Comparison of ENCODE assay signal across 9 cellular contexts in genomic region chr5:180806351-180807011, GRCh38. TPM values are rescaled to one million over a fixed set of nuclear protein-coding genes. Genes with fewer than 3 reads are reported as not detected.
DNase-seq lines count a peak whose midpoint lies in the region; ATAC-seq and TF ChIP-seq lines count a peak whose summit lies in the region.
"Had no signal": no experiment of that assay in that cellular context is flagged by ENCODE, and none has a peak within 500 bp of the region (broad histone marks: within the 10 kb centered on the region; RNA-seq: fewer than 3 reads in every experiment).

No MANE protein-coding gene starts in this region.

- H3K27me3 ChIP-seq in PC-9 (ENCODE audit: insufficient read depth, low read depth) (no peaks in the 10 kb centered on the region), osteoblast (ENCODE audit: insufficient read depth, low read length) (no peaks in the 10 kb centered on the region)

- TF ChIP-seq CTCF in PC-9 (conservative IDR thresholded peaks at IDR 0.05) (no peak), osteoblast (IDR thresholded peaks at IDR 0.05; ENCODE audit: extremely low read depth, low read depth, low read length) (no peak)

- ATAC-seq in HG02588 (IDR thresholded peaks at IDR 0.05; ENCODE audit: unreplicated experiment), result no peak

- H4K20me1 ChIP-seq in PC-9 (ENCODE audit: insufficient read depth) (peaks cover 6% of the 10 kb centered on the region), osteoblast (ENCODE audit: insufficient read depth, low read length) (peaks cover 6% of the 10 kb centered on the region)

- H3K4me3 ChIP-seq in PC-9 (peak overlapping the region; percentile 95; the same call in 1 of the 2 replicates), osteoblast (ENCODE audit: insufficient read depth, low read length) (no peak overlapping the region)

- H3K4me2 ChIP-seq in PC-9 (peak overlapping the region; percentile 99), osteoblast (ENCODE audit: insufficient read depth, low read length) (no peak overlapping the region)
- H3K4me2 ChIP-seq: KMS-11 had no signal

- CTCF ChIA-PET in PC-9 (lab: Charles Lee), result no interaction called here

- H3K36me3 ChIP-seq in PC-9 (ENCODE audit: low read depth) (0 out of 2 replicates have a peak, but pooled peaks cover 3% of the 10 kb centered on the region), osteoblast (ENCODE audit: insufficient read depth, low read length) (no peaks in the 10 kb centered on the region)

- H2AFZ ChIP-seq in PC-9 (no peak overlapping the region), osteoblast (ENCODE audit: low read length) (no peak overlapping the region)

- no peaks in the 10 kb centered on the region for H3K9me3 Mint-ChIP-seq in dendritic cell treated with granulocyte-macrophage colony-stimulating factor and Interleukin-4, amounts not matched to agents 40 ng/mL and 50 ng/mL, for 4 days

- H3K4me1 ChIP-seq in PC-9 (replicated peaks; ENCODE audit: insufficient read depth) (peaks cover 45% of the 10 kb centered on the region), osteoblast (ENCODE audit: insufficient read depth, low read length) (peaks cover 32% of the 10 kb centered on the region)

- BruUV-seq in PC-9 (replicated peaks; lab: Mats Ljungman, UMichigan), result no TSS peak

- H3K27ac ChIP-seq in PC-9 (peak overlapping the region; percentile 60), osteoblast (ENCODE audit: low read depth, low read length) (no peak overlapping the region)
- H3K27ac ChIP-seq: KMS-11 had no signal

- peaks cover 29% of the 10 kb centered on the region for H3F3A ChIP-seq in PC-9 (ENCODE audit: insufficient read depth, low read depth)

- H3K4me3 Mint-ChIP-seq in dendritic cell treated with granulocyte-macrophage colony-stimulating factor and Interleukin-4, amounts not matched to agents 40 ng/mL and 50 ng/mL, for 4 days, result peak overlapping the region; percentile 94

- H3K9me3 ChIP-seq in PC-9 (ENCODE audit: insufficient read depth, low read depth) (no peaks in the 10 kb centered on the region), osteoblast (ENCODE audit: low read depth, low read length) (no peaks in the 10 kb centered on the region)

- no peaks in the 10 kb centered on the region for H3K27me3 Mint-ChIP-seq in dendritic cell treated with granulocyte-macrophage colony-stimulating factor and Interleukin-4, amounts not matched to agents 40 ng/mL and 50 ng/mL, for 4 days

- peaks cover 60% of the 10 kb centered on the region for H3K79me2 ChIP-seq in PC-9 (ENCODE audit: low read depth)
- H3K79me2 ChIP-seq in osteoblast (ENCODE audit: insufficient read depth, low read length), result peaks cover 57% of the 10 kb centered on the region

- H3K36me3 Mint-ChIP-seq in dendritic cell treated with granulocyte-macrophage colony-stimulating factor and Interleukin-4, amounts not matched to agents 40 ng/mL and 50 ng/mL, for 4 days (ENCODE audit: low read depth), result peaks cover 87% of the 10 kb centered on the region

- DNase-seq in COLO668 (lab: John Stamatoyannopoulos, UW; ENCODE audit: unreplicated experiment) (peak; percentile 4), PC-9 (peak; percentile 80 to 90), osteoblast (ENCODE audit: insufficient read length, low spot score, missing footprints) (peak; percentile 53), T1000 (lab: John Stamatoyannopoulos, UW) (no peak), SK-N-DZ (ENCODE audit: low spot score) (no peak), NCI-H69 (lab: John Stamatoyannopoulos, UW) (no peak)

- no peaks in the 10 kb centered on the region for H3K9me2 ChIP-seq in PC-9 (ENCODE audit: insufficient read depth)

- peak overlapping the region; percentile 97 for H3K27ac Mint-ChIP-seq in dendritic cell treated with granulocyte-macrophage colony-stimulating factor and Interleukin-4, amounts not matched to agents 40 ng/mL and 50 ng/mL, for 4 days

- H3K4me1 Mint-ChIP-seq in dendritic cell treated with granulocyte-macrophage colony-stimulating factor and Interleukin-4, amounts not matched to agents 40 ng/mL and 50 ng/mL, for 4 days (ENCODE audit: low read depth), result peaks cover 73% of the 10 kb centered on the region

- intact Hi-C loops in PC-9 (cut with micrococcal nuclease; ENCODE audit: unreplicated experiment), result loop anchor here (10.0 kb wide), 1 partner anchor 418 kb away; the partner anchor contains the start of gene TRIM41
- intact Hi-C loops in dendritic cell treated with granulocyte-macrophage colony-stimulating factor and Interleukin-4, amounts not matched to agents 40 ng/mL and 50 ng/mL, for 4 days (cut with micrococcal nuclease), result loop anchor here (10.0 kb wide), 1 partner anchor 438 kb away; the partner anchor contains the start of gene RACK1

- POLR2A ChIA-PET in PC-9 (lab: Charles Lee; ENCODE audit: unreplicated experiment), result no interaction called here

RNA-seq across cellular contexts. Expression of gene MGAT1, which starts 3.9 kb away (rescaled TPM):
- total RNA-seq in PC-9 (2021) (96.6 and 103 TPM in 2 replicates), osteoblast (104 and 113 TPM in 2 replicates)
- polyA plus RNA-seq in SK-N-DZ (2014; cell fraction: cytosol; rRNA removed), result 40.8 and 45.6 TPM in 2 replicates
- polyA plus RNA-seq in SK-N-DZ (2014; cell fraction: nucleus; rRNA removed), result 42.4 and 44.6 TPM in 2 replicates

RNA-seq across cellular contexts. Expression of gene ZFP62, which starts 54.6 kb away (rescaled TPM):
- 48.6 and 57.3 TPM in 2 replicates for total RNA-seq in PC-9 (2021)
- total RNA-seq in osteoblast, result 12.4 and 18.1 TPM in 2 replicates
- 22.9 and 31.3 TPM in 2 replicates for polyA plus RNA-seq in SK-N-DZ (2014; cell fraction: cytosol; rRNA removed)
- polyA plus RNA-seq in SK-N-DZ (2014; cell fraction: nucleus; rRNA removed), result 42.3 and 55.6 TPM in 2 replicates

Comparison
In these comparisons a context has a peak if more than half of its experiments do, and no peak if none do; other contexts are left out.
1. DNase-seq: peak in COLO668 (single experiment), PC-9 (2 of 2) and osteoblast (single experiment); none in T1000 (single experiment), SK-N-DZ (single experiment) and NCI-H69 (single experiment).